ENCODE assay signal across 1 cellular context in genomic region chr19:40443930-40444180, GRCh38.
TF ChIP-seq lines count a peak whose summit lies in the region.

No MANE protein-coding gene starts in this region.

TF ChIP-seq in endothelial cell of umbilical vein, 7 proteins besides CTCF, POLR2A, EP300 and RAD21 (continued from another document):
- TF ChIP-seq EZH2 (IDR thresholded peaks at IDR 0.05; ENCODE audit: borderline replicate concordance, low read depth, low read length, severe bottlenecking) (no peak), MYC (IDR thresholded peaks at IDR 0.05; ENCODE audit: low read depth, low read length) (no peak)
